2 cellular contexts compared by ENCODE assay signal in genomic region chr2:157442636-157443035, GRCh38.
TF ChIP-seq lines count a peak whose summit lies in the region.

No MANE protein-coding gene starts in this region.

TF ChIP-seq in liver, 16 proteins besides CTCF, POLR2A, EP300 and RAD21:
- no peak for TF ChIP-seq REST (IDR thresholded peaks at IDR 0.05)
- no peak for TF ChIP-seq NR2F2 (IDR thresholded peaks at IDR 0.05)
- TF ChIP-seq MAX (IDR thresholded peaks at IDR 0.05) = no peak
- TF ChIP-seq EGR1 (IDR thresholded peaks at IDR 0.05; ENCODE audit: low read depth in 2 of 2) = no peak
- no peak for TF ChIP-seq FOXA1 (IDR thresholded peaks at IDR 0.05)
TF ChIP-seq in liver: peak in this region for 0.

TF ChIP-seq in HepG2, 621 proteins besides CTCF, POLR2A, EP300 and RAD21:
- TF ChIP-seq ZBTB39 (CRISPR knock-in tag; IDR thresholded peaks at IDR 0.05) = no peak
- no peak for TF ChIP-seq RFX5 (IDR thresholded peaks at IDR 0.05; ENCODE audit: low read depth, low read length)
- no peak for TF ChIP-seq GMEB1 (CRISPR knock-in tag; IDR thresholded peaks at IDR 0.05; ENCODE audit: borderline replicate concordance)
- TF ChIP-seq RERE (CRISPR knock-in tag; IDR thresholded peaks at IDR 0.05; ENCODE audit: low read depth) = no peak
- no peak for TF ChIP-seq ERF (CRISPR knock-in tag; IDR thresholded peaks at IDR 0.05)
- TF ChIP-seq ZNF709 (CRISPR knock-in tag; IDR thresholded peaks at IDR 0.05) = no peak
- no peak for TF ChIP-seq SRSF9 (IDR thresholded peaks at IDR 0.05; ENCODE audit: borderline replicate concordance, insufficient read depth, low read depth, low read length, poor library complexity, severe bottlenecking)
- no peak for TF ChIP-seq TCF7 (IDR thresholded peaks at IDR 0.05; ENCODE audit: low read depth)
- no peak for TF ChIP-seq SP1 (IDR thresholded peaks at IDR 0.05)
- TF ChIP-seq SP1 (CRISPR knock-in tag; IDR thresholded peaks at IDR 0.05) = no peak
- no peak for TF ChIP-seq ZNF720 (CRISPR knock-in tag; IDR thresholded peaks at IDR 0.05)
- no peak for TF ChIP-seq ZBTB20 (CRISPR knock-in tag; IDR thresholded peaks at IDR 0.05; ENCODE audit: borderline replicate concordance, low read depth)
- TF ChIP-seq ETS1 (CRISPR knock-in tag; IDR thresholded peaks at IDR 0.05) = no peak
